In genomic region chr7:18293759-18294158, GRCh38 we compare ENCODE assay signal across 24 cellular contexts.
"Had no signal": no experiment of that assay in that cellular context is flagged by ENCODE, and none has a peak within 500 bp of the region (broad histone marks: within the 10 kb centered on the region; RNA-seq: fewer than 3 reads in every experiment).

No MANE protein-coding gene starts in this region.

- ATAC-seq: esophagus mucosa; gastrocnemius medialis; naive thymus-derived CD8-positive, alpha-beta T cell; psoas muscle had no signal

- DNase-seq: central memory CD4-positive, alpha-beta T cell; dorsolateral prefrontal cortex; effector CD8-positive, alpha-beta T cell; gastrocnemius medialis; glutamatergic neuron; kidney glomerular epithelial cell; mesendoderm; naive thymus-derived CD8-positive, alpha-beta T cell; occipital lobe; psoas muscle; retina; right lobe of liver; spleen; stimulated activated CD4-positive, alpha-beta T cell treated with anti-CD3 and anti-CD28 coated beads, Interleukin-15, amount 100 ng/mL, for 24 hours; stimulated activated CD4-positive, alpha-beta T cell treated with anti-CD3 and anti-CD28 coated beads, Interleukin-1b, Interleukin-23, amount 100 ng/mL, for 48 hours; stimulated activated CD4-positive, alpha-beta T cell treated with anti-CD3 and anti-CD28 coated beads, Interleukin-4, amount 100 ng/mL, for 24 hours; stimulated activated naive CD4-positive, alpha-beta T cell; stomach; substantia nigra; transverse colon had no signal

- H3K36me3 ChIP-seq: gastrocnemius medialis, right lobe of liver, spleen, stomach, thoracic aorta, transverse colon had no signal

- H3K27ac ChIP-seq: coronary artery, dorsolateral prefrontal cortex, gastrocnemius medialis, parathyroid adenoma, psoas muscle, right lobe of liver, stomach, thoracic aorta had no signal

- H3K9ac ChIP-seq: parathyroid adenoma had no signal

- H3K9me3 ChIP-seq: gastrocnemius medialis, psoas muscle, right lobe of liver, spleen, stomach, thoracic aorta, transverse colon had no signal

- H3K4me3 ChIP-seq: coronary artery, gastrocnemius medialis, psoas muscle, right lobe of liver, stomach, thoracic aorta, transverse colon had no signal

- H3K36me3 Mint-ChIP-seq: naive thymus-derived CD8-positive, alpha-beta T cell had no signal

- H3K27me3 ChIP-seq: dorsolateral prefrontal cortex, gastrocnemius medialis, right lobe of liver, spleen, stomach, transverse colon had no signal

- H3K4me1 ChIP-seq: gastrocnemius medialis, parathyroid adenoma, psoas muscle, right lobe of liver had no signal
